ENCODE assay signal across 12 cellular contexts in genomic region chr2:154794328-154794870, GRCh38.
DNase-seq lines count a peak whose midpoint lies in the region; ATAC-seq and TF ChIP-seq lines count a peak whose summit lies in the region.
"Had no signal": no experiment of that assay in that cellular context is flagged by ENCODE, and none has a peak within 500 bp of the region (broad histone marks: within the 10 kb centered on the region; RNA-seq: fewer than 3 reads in every experiment).

No MANE protein-coding gene starts in this region.

- ATAC-seq in omental fat pad (ENCODE audit: low FRiP score) = no peak
- ATAC-seq in HG02840 (IDR thresholded peaks at IDR 0.05; ENCODE audit: low FRiP score, unreplicated experiment) = no peak

- in situ Hi-C loops in G401 (cut with HindIII; ENCODE audit: low sequenced_read_pairs) = no loop called here

- no peak for TF ChIP-seq CTCF in omental fat pad (IDR thresholded peaks at IDR 0.05)

- DNase-seq in G401 (ENCODE audit: low spot score) (peak; percentile 78), cerebellar nuclear complex (lab: John Stamatoyannopoulos, UW) (peak; percentile 18 to 25), medulla oblongata (ENCODE audit: extremely low spot score) (peak; percentile 30), superior temporal gyrus (ENCODE audit: extremely low spot score) (peak; percentile 60), omental fat pad (ENCODE audit: low spot score) (no peak), T1000 (lab: John Stamatoyannopoulos, UW) (no peak)
- DNase-seq: ACHN; CD4-positive, alpha-beta T cell; DMS79 treated with DMSO at 0.1 percent for 48 hours; EL; GDM1 had no signal

Comparison
In these comparisons a context has a peak if more than half of its experiments do, and no peak if none do; other contexts are left out.
1. DNase-seq: peak in G401 (single experiment), cerebellar nuclear complex (2 of 2), medulla oblongata (single experiment) and superior temporal gyrus (single experiment); none in omental fat pad (single experiment) and T1000 (single experiment).